1 cellular context compared by ENCODE assay signal in genomic region chr6:83962592-83962991, GRCh38.
TF ChIP-seq lines count a peak whose summit lies in the region.

No MANE protein-coding gene starts in this region.

TF ChIP-seq in GM12878, 131 proteins besides CTCF, POLR2A, EP300 and RAD21 (continued from another document and continues in another):
- no peak for TF ChIP-seq MLLT1 (IDR thresholded peaks at IDR 0.05)
- TF ChIP-seq TARDBP (IDR thresholded peaks at IDR 0.05; ENCODE audit: borderline replicate concordance), result no peak
- peak; percentile 70; the same call in 1 of the 2 replicates for TF ChIP-seq BACH1 (IDR thresholded peaks at IDR 0.05; ENCODE audit: borderline replicate concordance)
- no peak for TF ChIP-seq EED (IDR thresholded peaks at IDR 0.05; ENCODE audit: low read depth)
- no peak for TF ChIP-seq CBX5 (IDR thresholded peaks at IDR 0.05; ENCODE audit: low read depth)
- TF ChIP-seq ASH2L (IDR thresholded peaks at IDR 0.05; ENCODE audit: borderline replicate concordance, low read depth), result no peak
- TF ChIP-seq, protein P1, sequence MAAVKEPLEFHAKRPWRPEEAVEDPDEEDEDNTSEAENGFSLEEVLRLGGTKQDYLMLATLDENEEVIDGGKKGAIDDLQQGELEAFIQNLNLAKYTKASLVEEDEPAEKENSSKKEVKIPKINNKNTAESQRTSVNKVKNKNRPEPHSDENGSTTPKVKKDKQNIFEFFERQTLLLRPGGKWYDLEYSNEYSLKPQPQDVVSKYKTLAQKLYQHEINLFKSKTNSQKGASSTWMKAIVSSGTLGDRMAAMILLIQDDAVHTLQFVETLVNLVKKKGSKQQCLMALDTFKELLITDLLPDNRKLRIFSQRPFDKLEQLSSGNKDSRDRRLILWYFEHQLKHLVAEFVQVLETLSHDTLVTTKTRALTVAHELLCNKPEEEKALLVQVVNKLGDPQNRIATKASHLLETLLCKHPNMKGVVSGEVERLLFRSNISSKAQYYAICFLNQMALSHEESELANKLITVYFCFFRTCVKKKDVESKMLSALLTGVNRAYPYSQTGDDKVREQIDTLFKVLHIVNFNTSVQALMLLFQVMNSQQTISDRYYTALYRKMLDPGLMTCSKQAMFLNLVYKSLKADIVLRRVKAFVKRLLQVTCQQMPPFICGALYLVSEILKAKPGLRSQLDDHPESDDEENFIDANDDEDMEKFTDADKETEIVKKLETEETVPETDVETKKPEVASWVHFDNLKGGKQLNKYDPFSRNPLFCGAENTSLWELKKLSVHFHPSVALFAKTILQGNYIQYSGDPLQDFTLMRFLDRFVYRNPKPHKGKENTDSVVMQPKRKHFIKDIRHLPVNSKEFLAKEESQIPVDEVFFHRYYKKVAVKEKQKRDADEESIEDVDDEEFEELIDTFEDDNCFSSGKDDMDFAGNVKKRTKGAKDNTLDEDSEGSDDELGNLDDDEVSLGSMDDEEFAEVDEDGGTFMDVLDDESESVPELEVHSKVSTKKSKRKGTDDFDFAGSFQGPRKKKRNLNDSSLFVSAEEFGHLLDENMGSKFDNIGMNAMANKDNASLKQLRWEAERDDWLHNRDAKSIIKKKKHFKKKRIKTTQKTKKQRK (IDR thresholded peaks at IDR 0.05; ENCODE audit: low read depth, low read length), result no peak
- TF ChIP-seq IRF3 (IDR thresholded peaks at IDR 0.05), result no peak
- no peak for TF ChIP-seq MAX (IDR thresholded peaks at IDR 0.05; ENCODE audit: low read depth, low read length)
- TF ChIP-seq MTA3 (IDR thresholded peaks at IDR 0.05; ENCODE audit: borderline replicate concordance, low read length), result no peak
- TF ChIP-seq TCF3 (IDR thresholded peaks at IDR 0.05; ENCODE audit: borderline replicate concordance, insufficient read depth, low read depth, low read length), result no peak
- TF ChIP-seq RELA (IDR thresholded peaks at IDR 0.05; ENCODE audit: borderline replicate concordance, partially characterized antibody), result no peak
- no peak for TF ChIP-seq JUND (IDR thresholded peaks at IDR 0.05; ENCODE audit: low read depth, low read length)
- TF ChIP-seq NBN (IDR thresholded peaks at IDR 0.05), result peak; percentile 59; the same call in 1 of the 2 replicates
- no peak for TF ChIP-seq CBFB (IDR thresholded peaks at IDR 0.05; ENCODE audit: low read depth)
- TF ChIP-seq ZNF274 (IDR thresholded peaks at IDR 0.05; ENCODE audit: insufficient read depth, insufficient read length), result no peak
- no peak for TF ChIP-seq STAT3 (IDR thresholded peaks at IDR 0.05; ENCODE audit: low read depth, low read length)
- no peak for TF ChIP-seq NR2C1 (IDR thresholded peaks at IDR 0.05)
- no peak for TF ChIP-seq HDAC6 (IDR thresholded peaks at IDR 0.05; ENCODE audit: unreplicated experiment)
- no peak for TF ChIP-seq HDAC2 (IDR thresholded peaks at IDR 0.05)
- no peak for TF ChIP-seq SMC3 (IDR thresholded peaks at IDR 0.05; ENCODE audit: borderline replicate concordance, low read length)
- TF ChIP-seq FOXK2 (IDR thresholded peaks at IDR 0.05), result no peak
- TF ChIP-seq, protein P2, sequence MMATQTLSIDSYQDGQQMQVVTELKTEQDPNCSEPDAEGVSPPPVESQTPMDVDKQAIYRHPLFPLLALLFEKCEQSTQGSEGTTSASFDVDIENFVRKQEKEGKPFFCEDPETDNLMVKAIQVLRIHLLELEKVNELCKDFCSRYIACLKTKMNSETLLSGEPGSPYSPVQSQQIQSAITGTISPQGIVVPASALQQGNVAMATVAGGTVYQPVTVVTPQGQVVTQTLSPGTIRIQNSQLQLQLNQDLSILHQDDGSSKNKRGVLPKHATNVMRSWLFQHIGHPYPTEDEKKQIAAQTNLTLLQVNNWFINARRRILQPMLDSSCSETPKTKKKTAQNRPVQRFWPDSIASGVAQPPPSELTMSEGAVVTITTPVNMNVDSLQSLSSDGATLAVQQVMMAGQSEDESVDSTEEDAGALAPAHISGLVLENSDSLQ (IDR thresholded peaks at IDR 0.05), result no peak
- TF ChIP-seq RFX5 (IDR thresholded peaks at IDR 0.05; ENCODE audit: low read depth, low read length), result no peak
- no peak for TF ChIP-seq WRNIP1 (IDR thresholded peaks at IDR 0.05; ENCODE audit: borderline replicate concordance, low read depth, low read length)
- TF ChIP-seq PAX8 (IDR thresholded peaks at IDR 0.05), result no peak
- no peak for TF ChIP-seq MEF2A (IDR thresholded peaks at IDR 0.05; ENCODE audit: insufficient read depth, low read depth, low read length)
- no peak for TF ChIP-seq ESRRA (IDR thresholded peaks at IDR 0.05; ENCODE audit: low read length)
- no peak for TF ChIP-seq ZSCAN29 (IDR thresholded peaks at IDR 0.05)
- TF ChIP-seq, protein P3, sequence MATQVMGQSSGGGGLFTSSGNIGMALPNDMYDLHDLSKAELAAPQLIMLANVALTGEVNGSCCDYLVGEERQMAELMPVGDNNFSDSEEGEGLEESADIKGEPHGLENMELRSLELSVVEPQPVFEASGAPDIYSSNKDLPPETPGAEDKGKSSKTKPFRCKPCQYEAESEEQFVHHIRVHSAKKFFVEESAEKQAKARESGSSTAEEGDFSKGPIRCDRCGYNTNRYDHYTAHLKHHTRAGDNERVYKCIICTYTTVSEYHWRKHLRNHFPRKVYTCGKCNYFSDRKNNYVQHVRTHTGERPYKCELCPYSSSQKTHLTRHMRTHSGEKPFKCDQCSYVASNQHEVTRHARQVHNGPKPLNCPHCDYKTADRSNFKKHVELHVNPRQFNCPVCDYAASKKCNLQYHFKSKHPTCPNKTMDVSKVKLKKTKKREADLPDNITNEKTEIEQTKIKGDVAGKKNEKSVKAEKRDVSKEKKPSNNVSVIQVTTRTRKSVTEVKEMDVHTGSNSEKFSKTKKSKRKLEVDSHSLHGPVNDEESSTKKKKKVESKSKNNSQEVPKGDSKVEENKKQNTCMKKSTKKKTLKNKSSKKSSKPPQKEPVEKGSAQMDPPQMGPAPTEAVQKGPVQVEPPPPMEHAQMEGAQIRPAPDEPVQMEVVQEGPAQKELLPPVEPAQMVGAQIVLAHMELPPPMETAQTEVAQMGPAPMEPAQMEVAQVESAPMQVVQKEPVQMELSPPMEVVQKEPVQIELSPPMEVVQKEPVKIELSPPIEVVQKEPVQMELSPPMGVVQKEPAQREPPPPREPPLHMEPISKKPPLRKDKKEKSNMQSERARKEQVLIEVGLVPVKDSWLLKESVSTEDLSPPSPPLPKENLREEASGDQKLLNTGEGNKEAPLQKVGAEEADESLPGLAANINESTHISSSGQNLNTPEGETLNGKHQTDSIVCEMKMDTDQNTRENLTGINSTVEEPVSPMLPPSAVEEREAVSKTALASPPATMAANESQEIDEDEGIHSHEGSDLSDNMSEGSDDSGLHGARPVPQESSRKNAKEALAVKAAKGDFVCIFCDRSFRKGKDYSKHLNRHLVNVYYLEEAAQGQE (IDR thresholded peaks at IDR 0.05; ENCODE audit: low read depth, low read length), result no peak
- TF ChIP-seq YBX1 (IDR thresholded peaks at IDR 0.05), result no peak
- 0 out of 2 replicates have a peak, but pooled peaks have one; percentile 22 for TF ChIP-seq ZNF24 (IDR thresholded peaks at IDR 0.05)
- no peak for TF ChIP-seq TCF7 (IDR thresholded peaks at IDR 0.05; ENCODE audit: borderline replicate concordance)
- TF ChIP-seq PML (IDR thresholded peaks at IDR 0.05; ENCODE audit: low read length), result no peak
- TF ChIP-seq ATF7 (IDR thresholded peaks at IDR 0.05; ENCODE audit: low read depth), result peak; percentile 54; the same call in 1 of the 2 replicates
- TF ChIP-seq RB1 (IDR thresholded peaks at IDR 0.05; ENCODE audit: borderline replicate concordance), result no peak
- no peak for TF ChIP-seq USF1 (IDR thresholded peaks at IDR 0.05; ENCODE audit: borderline replicate concordance, extremely low read length, insufficient read depth, low read depth, low read length)
- TF ChIP-seq E2F4 (IDR thresholded peaks at IDR 0.05; ENCODE audit: low read depth, low read length), result no peak
- TF ChIP-seq, protein P4, sequence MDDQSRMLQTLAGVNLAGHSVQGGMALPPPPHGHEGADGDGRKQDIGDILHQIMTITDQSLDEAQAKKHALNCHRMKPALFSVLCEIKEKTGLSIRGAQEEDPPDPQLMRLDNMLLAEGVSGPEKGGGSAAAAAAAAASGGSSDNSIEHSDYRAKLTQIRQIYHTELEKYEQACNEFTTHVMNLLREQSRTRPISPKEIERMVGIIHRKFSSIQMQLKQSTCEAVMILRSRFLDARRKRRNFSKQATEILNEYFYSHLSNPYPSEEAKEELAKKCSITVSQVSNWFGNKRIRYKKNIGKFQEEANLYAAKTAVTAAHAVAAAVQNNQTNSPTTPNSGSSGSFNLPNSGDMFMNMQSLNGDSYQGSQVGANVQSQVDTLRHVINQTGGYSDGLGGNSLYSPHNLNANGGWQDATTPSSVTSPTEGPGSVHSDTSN (IDR thresholded peaks at IDR 0.05; ENCODE audit: insufficient replicate concordance, low read depth, low read length), result no peak
- no peak for TF ChIP-seq HCFC1 (IDR thresholded peaks at IDR 0.05; ENCODE audit: low read length)
- no peak for TF ChIP-seq PAX5 (IDR thresholded peaks at IDR 0.05; ENCODE audit: borderline replicate concordance, low read depth, low read length)
- no peak for TF ChIP-seq YY1 (IDR thresholded peaks at IDR 0.05; ENCODE audit: low read depth, low read length)
- no peak for TF ChIP-seq KDM1A (IDR thresholded peaks at IDR 0.05; ENCODE audit: borderline replicate concordance)
- TF ChIP-seq POU2F2 (IDR thresholded peaks at IDR 0.05; ENCODE audit: borderline replicate concordance, low read depth, low read length), result no peak
- TF ChIP-seq MYC (IDR thresholded peaks at IDR 0.05; ENCODE audit: insufficient read depth, insufficient read length, insufficient replicate concordance, low read length, severe bottlenecking), result no peak
- no peak for TF ChIP-seq POLR2AphosphoS5 (IDR thresholded peaks at IDR 0.05; ENCODE audit: low read length)
- no peak for TF ChIP-seq TAF1 (IDR thresholded peaks at IDR 0.05; ENCODE audit: borderline replicate concordance, low read depth, low read length)
- TF ChIP-seq NR2C2 (IDR thresholded peaks at IDR 0.05; ENCODE audit: borderline replicate concordance, control insufficient read depth, insufficient read length, low read depth), result no peak
- TF ChIP-seq NFIC (IDR thresholded peaks at IDR 0.05; ENCODE audit: low read depth, low read length), result no peak
